12 cellular contexts compared by ENCODE assay signal in genomic region chr1:183282101-183282855, GRCh38.
A peak's percentile ranks its signal among the peaks of the same experiment; 100 is the strongest.
DNase-seq lines count a peak whose midpoint lies in the region; ATAC-seq and TF ChIP-seq lines count a peak whose summit lies in the region.
"Had no signal": no experiment of that assay in that cellular context is flagged by ENCODE, and none has a peak within 500 bp of the region (broad histone marks: within the 10 kb centered on the region; RNA-seq: fewer than 3 reads in every experiment).

No MANE protein-coding gene starts in this region.

- no peak for DNase-seq in GM23248
- DNase-seq in MCF 10A (ENCODE audit: unreplicated experiment) = no peak
- peak; percentile 65 for DNase-seq in sciatic nerve (ENCODE audit: low spot score)
- DNase-seq in AG08395 (ENCODE audit: low spot score) = no peak
- no peak for DNase-seq in T-helper 1 cell

- no peaks in the 10 kb centered on the region for H3K79me2 ChIP-seq in GM23248 (ENCODE audit: insufficient read depth)

- H2AFZ ChIP-seq in GM23248 = no peak overlapping the region

- peaks cover 53% of the 10 kb centered on the region for H3K4me1 ChIP-seq in GM23248 (ENCODE audit: insufficient read depth)

- peaks cover 56% of the 10 kb centered on the region for H3K4me1 Mint-ChIP-seq in MCF 10A (ENCODE audit: insufficient read depth, unreplicated experiment)

- no peaks in the 10 kb centered on the region for H3K9me3 ChIP-seq in GM23248 (ENCODE audit: low read depth)
- H3K9me3 ChIP-seq: testis had no signal

- no peak overlapping the region for H3K4me3 ChIP-seq in GM23248
- H3K4me3 ChIP-seq: testis had no signal

- H3K4me2 ChIP-seq in GM23248 (ENCODE audit: unreplicated experiment) = no peak overlapping the region

- 87 to 91% methylated on average over 9 of the region's 9 CpGs for WGBS in GM23248 (ENCODE audit: low coverage in 1 of 2, low lambda C conversion rate in 2 of 2, missing lambda C conversion rate in 2 of 2), 2 experiments

- H3K27me3 ChIP-seq in GM23248 (replicated peaks; ENCODE audit: insufficient read depth) (no peaks in the 10 kb centered on the region), layer of hippocampus (ENCODE audit: control insufficient read depth, insufficient read depth, low read length) (no peaks in the 10 kb centered on the region)
- H3K27me3 ChIP-seq: testis had no signal

- H3K9ac ChIP-seq in GM23248 = 0 out of 2 replicates have a peak overlapping the region, but pooled peaks have one; percentile 10

- H3K27ac ChIP-seq in GM23248 = peak overlapping the region; percentile 99; the same call in 1 of the 2 replicates
- peak overlapping the region; percentile 52 for H3K27ac ChIP-seq in layer of hippocampus (ENCODE audit: low read depth, low read length)

- TF ChIP-seq CTCF in MCF 10A (IDR thresholded peaks at IDR 0.05; ENCODE audit: unreplicated experiment) = no peak

- no peaks in the 10 kb centered on the region for H3K27me3 Mint-ChIP-seq in MCF 10A (ENCODE audit: insufficient read depth, unreplicated experiment)

- POLR2A ChIA-PET in MCF 10A (lab: Yijun Ruan, JAX) = interaction anchor here (0.6 to 7.2 kb wide), 15 partner anchors 26 to 442 kb away, joined by 3 to 94 read pairs (median 4); no protein-coding TSS in a partner anchor

- H3K36me3 ChIP-seq in GM23248 (ENCODE audit: low read depth) = no peaks in the 10 kb centered on the region

- H3K27ac Mint-ChIP-seq in MCF 10A (ENCODE audit: low read depth, unreplicated experiment) = peak overlapping the region; percentile 12
- H3K27ac Mint-ChIP-seq: activated CD4-positive, alpha-beta T cell treated with anti-CD3 and anti-CD28 coated beads, Interleukin-2, amount 10 ng/mL, durations not matched to agents 24 days and 14 days had no signal

- H3K9me3 Mint-ChIP-seq in MCF 10A (ENCODE audit: unreplicated experiment) = no peaks in the 10 kb centered on the region
- H3K9me3 Mint-ChIP-seq: activated CD4-positive, alpha-beta T cell treated with anti-CD3 and anti-CD28 coated beads, Interleukin-2, amount 10 ng/mL, durations not matched to agents 24 days and 14 days; activated T-cell treated with anti-CD3 and anti-CD28 coated beads, Interleukin-2, amount 50 U/mL, for 4 hours; naive thymus-derived CD4-positive, alpha-beta T cell had no signal

- H3K36me3 Mint-ChIP-seq in MCF 10A (ENCODE audit: insufficient read depth, unreplicated experiment) = peaks cover 6% of the 10 kb centered on the region
- H3K36me3 Mint-ChIP-seq: naive thymus-derived CD4-positive, alpha-beta T cell had no signal

- CTCF ChIA-PET in MCF 10A (lab: Yijun Ruan, JAX) = interaction anchor here (0.6 to 9.4 kb wide), 66 partner anchors 8 to 633 kb away, joined by 3 to 253 read pairs (median 4); no protein-coding TSS in a partner anchor

- intact Hi-C loops in MCF 10A (cut with micrococcal nuclease) = loop anchor here (5.0 kb wide), 1 partner anchor 635 kb away; no protein-coding TSS in a partner anchor
- intact Hi-C loops in sciatic nerve (cut with DNase I) = loop anchor here (5.0 kb wide), 1 partner anchor 35 kb away; no protein-coding TSS in a partner anchor

- H4K20me1 ChIP-seq in GM23248 (ENCODE audit: insufficient read depth) = no peaks in the 10 kb centered on the region

- H3F3A ChIP-seq in GM23248 (ENCODE audit: insufficient read depth) = peaks cover 39% of the 10 kb centered on the region

- ATAC-seq in sciatic nerve = peak; percentile 21
- ATAC-seq in HG02852 (IDR thresholded peaks at IDR 0.05; ENCODE audit: unreplicated experiment) = no peak
- no peak for ATAC-seq in GM21447 (IDR thresholded peaks at IDR 0.05; ENCODE audit: unreplicated experiment)

- in situ Hi-C loops in GM23248 (cut with MboI) = no loop called here

- H3K4me3 Mint-ChIP-seq in MCF 10A (ENCODE audit: unreplicated experiment) = no peak overlapping the region
- H3K4me3 Mint-ChIP-seq: activated CD4-positive, alpha-beta T cell treated with anti-CD3 and anti-CD28 coated beads, Interleukin-2, amount 10 ng/mL, durations not matched to agents 24 days and 14 days; activated T-cell treated with anti-CD3 and anti-CD28 coated beads, Interleukin-2, amount 50 U/mL, for 4 hours; naive thymus-derived CD4-positive, alpha-beta T cell had no signal

- no peaks in the 10 kb centered on the region for H3K9me2 ChIP-seq in GM23248 (ENCODE audit: insufficient read depth)

- BruUV-seq in MCF 10A (replicated peaks; lab: Mats Ljungman, UMichigan) = no TSS peak
